In genomic region chr9:129054163-129054851, GRCh38 we compare ENCODE assay signal across 1 cellular context.
TF ChIP-seq lines count a peak whose summit lies in the region.

No MANE protein-coding gene starts in this region.

TF ChIP-seq in WTC11, 78 proteins besides CTCF, POLR2A, EP300 and RAD21 (continued from another document):
- TF ChIP-seq, protein P1, sequence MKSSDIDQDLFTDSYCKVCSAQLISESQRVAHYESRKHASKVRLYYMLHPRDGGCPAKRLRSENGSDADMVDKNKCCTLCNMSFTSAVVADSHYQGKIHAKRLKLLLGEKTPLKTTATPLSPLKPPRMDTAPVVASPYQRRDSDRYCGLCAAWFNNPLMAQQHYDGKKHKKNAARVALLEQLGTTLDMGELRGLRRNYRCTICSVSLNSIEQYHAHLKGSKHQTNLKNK (CRISPR knock-in tag; IDR thresholded peaks at IDR 0.05), result no peak
- no peak for TF ChIP-seq TEAD4 (CRISPR knock-in tag; IDR thresholded peaks at IDR 0.05)
- no peak for TF ChIP-seq JUN (CRISPR knock-in tag; IDR thresholded peaks at IDR 0.05)
- no peak for TF ChIP-seq GTF2I (CRISPR knock-in tag; conservative IDR thresholded peaks at IDR 0.05)
- TF ChIP-seq, protein P2, sequence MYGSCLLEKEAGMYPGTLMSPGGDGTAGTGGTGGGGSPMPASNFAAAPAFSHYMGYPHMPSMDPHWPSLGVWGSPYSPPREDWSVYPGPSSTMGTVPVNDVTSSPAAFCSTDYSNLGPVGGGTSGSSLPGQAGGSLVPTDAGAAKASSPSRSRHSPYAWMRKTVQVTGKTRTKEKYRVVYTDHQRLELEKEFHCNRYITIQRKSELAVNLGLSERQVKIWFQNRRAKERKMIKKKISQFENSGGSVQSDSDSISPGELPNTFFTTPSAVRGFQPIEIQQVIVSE (CRISPR knock-in tag; IDR thresholded peaks at IDR 0.05; ENCODE audit: borderline replicate concordance), result no peak
- no peak for TF ChIP-seq FOXK1 (CRISPR knock-in tag; IDR thresholded peaks at IDR 0.05)
- no peak for TF ChIP-seq NR3C1 (CRISPR knock-in tag; conservative IDR thresholded peaks at IDR 0.05; ENCODE audit: low read depth)
- TF ChIP-seq NR2C2 (CRISPR knock-in tag; IDR thresholded peaks at IDR 0.05), result no peak
- TF ChIP-seq SOX15 (CRISPR knock-in tag; IDR thresholded peaks at IDR 0.05), result no peak
- no peak for TF ChIP-seq PRDM15 (CRISPR knock-in tag; IDR thresholded peaks at IDR 0.05)
- no peak for TF ChIP-seq HMGA2 (CRISPR knock-in tag; IDR thresholded peaks at IDR 0.05)
- no peak for TF ChIP-seq ATF2 (CRISPR knock-in tag; IDR thresholded peaks at IDR 0.05; ENCODE audit: borderline replicate concordance, low read depth)
